Comparison of ENCODE assay signal across 2 cellular contexts in the genomic region with DNA sequence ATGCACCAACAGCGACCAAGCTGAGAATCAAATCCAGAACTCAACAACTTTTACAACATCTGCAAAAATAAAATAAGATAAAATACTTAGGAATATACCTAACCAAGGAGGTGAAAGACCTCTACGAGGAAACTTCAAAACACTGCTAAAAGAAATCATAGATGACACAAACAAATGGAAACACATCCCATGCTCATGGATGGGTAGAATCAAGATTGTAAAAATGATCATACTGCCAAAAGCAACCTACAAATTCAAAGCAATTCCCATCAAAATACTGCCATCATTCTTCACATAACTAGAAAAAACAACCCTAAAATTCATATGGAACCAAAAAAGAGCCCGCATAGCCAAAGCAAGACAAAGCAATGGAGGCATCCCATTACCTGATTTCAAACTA. TPM values are rescaled to one million over a fixed set of nuclear protein-coding genes. Genes with fewer than 3 reads are reported as not detected.
"Had no signal": no experiment of that assay in that cellular context is flagged by ENCODE, and none has a peak within 500 bp of the region (broad histone marks: within the 10 kb centered on the region; RNA-seq: fewer than 3 reads in every experiment).

No MANE protein-coding gene starts in this region.

RNA-seq across cellular contexts. Expression of a gene that starts 21.6 kb away (rescaled TPM):
- total RNA-seq: HepG2 had no signal

RNA-seq across cellular contexts. Expression of a gene that starts 43.1 kb away (rescaled TPM):
- total RNA-seq: HT-29 had no signal

RNA-seq across cellular contexts. Expression of a gene that starts 59.9 kb away (rescaled TPM):
- total RNA-seq: HT-29 had no signal
